In the genomic region with DNA sequence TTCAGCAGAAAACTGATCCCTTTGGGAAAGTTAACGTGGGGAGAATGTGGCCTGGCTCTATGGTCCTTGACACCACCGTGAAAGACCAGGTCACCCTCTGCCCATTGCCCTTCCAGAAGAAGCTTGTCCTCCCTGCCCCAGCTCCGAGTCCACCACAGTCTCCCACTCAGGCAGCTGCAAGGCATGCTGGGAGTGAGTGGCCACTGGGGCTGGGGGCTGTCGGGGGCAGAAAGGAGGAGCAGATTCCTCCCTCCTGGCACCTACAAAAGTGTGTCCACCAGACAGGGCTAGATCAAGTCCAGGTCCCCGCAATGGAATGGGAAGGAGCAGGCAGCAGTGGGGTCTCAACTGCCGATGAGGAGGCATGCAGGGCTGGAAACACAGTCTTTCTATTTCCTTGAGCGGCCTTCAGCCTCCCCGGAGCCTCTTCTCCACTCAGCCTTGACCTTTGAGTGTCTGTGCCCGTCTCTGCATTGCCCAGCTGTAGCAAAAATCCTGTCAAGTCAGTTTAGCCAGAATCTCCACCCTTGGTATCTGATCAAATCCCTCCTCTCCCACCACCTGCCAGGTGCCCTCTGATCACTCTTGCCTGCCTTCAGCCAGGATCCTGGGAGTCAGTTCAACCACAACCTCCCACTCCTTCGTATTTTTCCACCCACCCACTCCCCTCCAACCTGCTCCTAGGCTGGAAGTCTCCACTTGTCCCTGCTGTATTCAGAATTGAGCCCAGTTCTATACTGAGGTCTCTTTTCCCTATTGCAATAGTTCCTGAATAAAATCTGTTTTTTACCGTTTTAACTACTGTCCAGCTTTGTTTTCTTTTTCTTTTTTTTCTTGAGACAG, we compare ENCODE assay signal across 15 cellular contexts. TPM values are rescaled to one million over a fixed set of nuclear protein-coding genes. Genes with fewer than 3 reads are reported as not detected.
DNase-seq lines count a peak whose midpoint lies in the region; ATAC-seq and TF ChIP-seq lines count a peak whose summit lies in the region.
"Had no signal": no experiment of that assay in that cellular context is flagged by ENCODE, and none has a peak within 500 bp of the region (broad histone marks: within the 10 kb centered on the region; RNA-seq: fewer than 3 reads in every experiment).

No MANE protein-coding gene starts in this region.

- no peak for TF ChIP-seq POLR2A in thyroid gland (IDR thresholded peaks at IDR 0.05)

- peaks cover 25% of the 10 kb centered on the region for H3F3A ChIP-seq in PC-9 (ENCODE audit: insufficient read depth, low read depth)

- H3K27ac Mint-ChIP-seq in memory B cell: peak overlapping the region; percentile 15
- H3K27ac Mint-ChIP-seq: HFFc6 had no signal

- H3K9me2 ChIP-seq in PC-9 (ENCODE audit: insufficient read depth): no peaks in the 10 kb centered on the region

- BruUV-seq in PC-9 (replicated peaks; lab: Mats Ljungman, UMichigan): no TSS peak

- no peaks in the 10 kb centered on the region for H3K36me3 Mint-ChIP-seq in memory B cell
- H3K36me3 Mint-ChIP-seq: CD14-positive monocyte had no signal

- no peak for TF ChIP-seq CTCF in PC-9 (conservative IDR thresholded peaks at IDR 0.05)
- TF ChIP-seq CTCF in thyroid gland (IDR thresholded peaks at IDR 0.05): no peak

- H3K4me1 ChIP-seq in PC-9 (replicated peaks; ENCODE audit: insufficient read depth) (peaks cover 13% of the 10 kb centered on the region), thyroid gland (peaks cover 0 to 6% of the 10 kb centered on the region in 2 donors)

- no peaks in the 10 kb centered on the region for H3K27me3 Mint-ChIP-seq in memory B cell

- H3K79me2 ChIP-seq in PC-9 (ENCODE audit: low read depth): no peaks in the 10 kb centered on the region

- CTCF ChIA-PET in PC-9 (lab: Charles Lee): no interaction called here

- H3K4me1 Mint-ChIP-seq in memory B cell: peaks cover 3% of the 10 kb centered on the region

- H2AFZ ChIP-seq in PC-9: no peak overlapping the region

- no peaks in the 10 kb centered on the region for H4K20me1 ChIP-seq in PC-9 (ENCODE audit: insufficient read depth)

- no peaks in the 10 kb centered on the region for H3K27me3 ChIP-seq in PC-9 (ENCODE audit: insufficient read depth, low read depth)
- H3K27me3 ChIP-seq in thyroid gland: no peaks in the 10 kb centered on the region

- ATAC-seq in memory B cell (ENCODE audit: low read depth): no peak

- intact Hi-C loops in PC-9 (cut with micrococcal nuclease; ENCODE audit: unreplicated experiment): no loop called here
- intact Hi-C loops in thyroid gland (cut with DNase I): no loop called here
- intact Hi-C loops in posterior cingulate gyrus (cut with DNase I): no loop called here

- H3K4me3 Mint-ChIP-seq in memory B cell: no peak overlapping the region
- H3K4me3 Mint-ChIP-seq: CD14-positive monocyte, HFFc6 had no signal

- no peak overlapping the region for H3K4me3 ChIP-seq in PC-9
- H3K4me3 ChIP-seq in thyroid gland (replicated peaks in 1 of 3): no peak overlapping the region

- H3K9me3 Mint-ChIP-seq in memory B cell: peaks cover 1% of the 10 kb centered on the region
- H3K9me3 Mint-ChIP-seq: HFFc6 had no signal

- H3K27ac ChIP-seq in PC-9 (no peak overlapping the region), thyroid gland (no peak overlapping the region)

- H3K36me3 ChIP-seq in PC-9 (ENCODE audit: low read depth) (no peaks in the 10 kb centered on the region), thyroid gland (no peaks in the 10 kb centered on the region)

- 49 to 52% methylated on average over 9 to 11 of the region's 11 CpGs for WGBS in thyroid gland, 2 donors

- H3K9me3 ChIP-seq in PC-9 (ENCODE audit: insufficient read depth, low read depth) (no peaks in the 10 kb centered on the region), thyroid gland (no peaks in the 10 kb centered on the region)

- POLR2A ChIA-PET in PC-9 (lab: Charles Lee; ENCODE audit: unreplicated experiment): no interaction called here

- DNase-seq in HT-29 (ENCODE audit: low spot score) (peak; percentile 69), PC-9 (peak; percentile 68 to 69), memory B cell (ENCODE audit: low spot score in 2 of 2) (no peak), thyroid gland (peak; percentile 40 to 49), COLO668 (lab: John Stamatoyannopoulos, UW; ENCODE audit: unreplicated experiment) (no peak), NCI-H2196 (lab: John Stamatoyannopoulos, UW; ENCODE audit: unreplicated experiment) (no peak), posterior cingulate gyrus (no peak)
- DNase-seq: DND-41, GF-D8, HFFc6, KG1, NCI-H1092, SHP77 treated with DMSO at 0.1 percent for 48 hours had no signal

- peak overlapping the region; percentile 60 for H3K4me2 ChIP-seq in PC-9

RNA-seq across cellular contexts. Expression of gene ZNF316, which starts 6.9 kb away (rescaled TPM):
- 32.8 and 35.9 TPM in 2 replicates for total RNA-seq in HT-29 (2014; rRNA removed; shearing (Covaris generic))
- total RNA-seq in PC-9 (2021): 28.4 and 34.8 TPM in 2 replicates
- 10 to 100 TPM; 40.6 to 63.7 (median 49.5) TPM for total RNA-seq in thyroid gland

RNA-seq across cellular contexts. Expression of gene ZNF853, which starts 14.8 kb away (rescaled TPM):
- 0.31 TPM in 1 of 2 replicates, not detected in the other for total RNA-seq in HT-29 (2014; rRNA removed; shearing (Covaris generic))
- 7.9 and 13.5 TPM in 2 replicates for total RNA-seq in PC-9 (2021)
- 10 to 100 TPM; 17.2 to 27.4 (median 22.1) TPM for total RNA-seq in thyroid gland
- total RNA-seq: MCF 10A had no signal

RNA-seq across cellular contexts. Expression of gene INTS15, which starts 40.4 kb away (rescaled TPM):
- total RNA-seq in HT-29 (2014; rRNA removed; shearing (Covaris generic)): 27.6 and 29.5 TPM in 2 replicates
- total RNA-seq in PC-9 (2021) (21.4 and 28.7 TPM in 2 replicates), thyroid gland (10 to 100 TPM; 22.7 to 42.9 (median 31.9) TPM)

RNA-seq across cellular contexts. Expression of gene ZDHHC4, which starts 53.0 kb away (rescaled TPM):
- 40.8 and 42.1 TPM in 2 replicates for total RNA-seq in HT-29 (2014; rRNA removed; shearing (Covaris generic))
- total RNA-seq in PC-9 (2021): 96.1 and 123 TPM in 2 replicates
- total RNA-seq in thyroid gland: 10 to 100 TPM; 68.8 to 97.3 (median 81.4) TPM

Comparison
In these comparisons a context has a peak if more than half of its experiments do, and no peak if none do; other contexts are left out.
1. DNase-seq: peak in HT-29 (single experiment), PC-9 (2 of 2) and thyroid gland (2 of 2); none in memory B cell (0 of 2), COLO668 (single experiment), NCI-H2196 (single experiment) and posterior cingulate gyrus (0 of 10).